ENCODE assay signal across 10 cellular contexts in the genomic region with DNA sequence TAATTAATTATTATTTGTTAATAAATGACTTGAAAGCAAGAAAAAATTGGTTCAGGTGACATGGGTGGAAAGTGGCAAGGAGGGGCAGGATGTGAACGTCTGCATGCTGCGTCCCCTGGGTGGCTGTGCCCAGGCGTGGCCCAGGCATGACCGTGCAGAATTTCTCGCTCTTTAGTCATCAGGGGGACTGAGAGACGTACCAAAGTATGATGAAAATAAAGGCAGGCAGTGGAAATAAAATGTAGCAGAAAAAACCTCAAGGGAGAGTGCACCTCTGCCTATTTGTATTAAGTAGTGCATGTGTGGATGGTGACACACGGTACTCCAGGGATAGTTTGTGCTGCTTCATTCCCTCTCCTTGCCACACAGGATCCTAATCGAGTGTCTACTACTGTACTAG.
DNase-seq lines count a peak whose midpoint lies in the region; ATAC-seq lines count a peak whose summit lies in the region.
"Had no signal": no experiment of that assay in that cellular context is flagged by ENCODE, and none has a peak within 500 bp of the region (broad histone marks: within the 10 kb centered on the region; RNA-seq: fewer than 3 reads in every experiment).

No MANE protein-coding gene starts in this region.

- ATAC-seq in activated T-helper 17 cell treated with anti-CD3 and anti-CD28 coated beads, Interleukin-2, amount 50 U/mL, for 72 hours (replicated peaks), result no peak
- ATAC-seq: psoas muscle had no signal

- no peaks in the 10 kb centered on the region for H3K27me3 Mint-ChIP-seq in activated CD4-positive, alpha-beta memory T cell treated with anti-CD3 and anti-CD28 coated beads for 36 hours
- H3K27me3 Mint-ChIP-seq in activated T-helper 17 cell treated with anti-CD3 and anti-CD28 coated beads, Interleukin-2, amount 50 U/mL, for 72 hours, result peaks cover 10% of the 10 kb centered on the region

- no peak overlapping the region for H3K27ac Mint-ChIP-seq in activated CD4-positive, alpha-beta memory T cell treated with anti-CD3 and anti-CD28 coated beads for 36 hours
- no peak overlapping the region for H3K27ac Mint-ChIP-seq in activated T-helper 17 cell treated with anti-CD3 and anti-CD28 coated beads, Interleukin-2, amount 50 U/mL, for 72 hours
- H3K27ac Mint-ChIP-seq: activated T-helper 2 cell treated with anti-CD3 and anti-CD28 coated beads, Interferon-gamma antibody, Interleukin-2, Interleukin-4, amounts not matched to agents 10 μg/mL and 5 μg/mL and 100 μg/mL, durations not matched to agents 14 hours and 24 hours and 36 hours had no signal

- CTCF ChIA-PET in activated CD4-positive, alpha-beta memory T cell treated with anti-CD3 and anti-CD28 coated beads for 36 hours (lab: Charles Lee), result no interaction called here

- intact Hi-C loops in activated CD4-positive, alpha-beta memory T cell treated with anti-CD3 and anti-CD28 coated beads for 36 hours (cut with micrococcal nuclease), result no loop called here

- no peaks in the 10 kb centered on the region for H3K36me3 Mint-ChIP-seq in activated CD4-positive, alpha-beta memory T cell treated with anti-CD3 and anti-CD28 coated beads for 36 hours
- H3K36me3 Mint-ChIP-seq in activated T-helper 17 cell treated with anti-CD3 and anti-CD28 coated beads, Interleukin-2, amount 50 U/mL, for 72 hours (ENCODE audit: low read depth), result no peaks in the 10 kb centered on the region

- POLR2A ChIA-PET in activated CD4-positive, alpha-beta memory T cell treated with anti-CD3 and anti-CD28 coated beads for 36 hours (lab: Charles Lee), result no interaction called here

- DNase-seq in 8988T, result peak; percentile 84
- peak; percentile 38 for DNase-seq in HK-2 (ENCODE audit: unreplicated experiment)
- DNase-seq in SW480 (ENCODE audit: low spot score), result peak; percentile 99
- DNase-seq in fibroblast of peridontal ligament (ENCODE audit: extremely low read depth), result peak; percentile 59
- DNase-seq in activated CD4-positive, alpha-beta memory T cell treated with anti-CD3 and anti-CD28 coated beads for 36 hours, result no peak
- DNase-seq in SIG-M5 (lab: John Stamatoyannopoulos, UW), result no peak
- DNase-seq in DMS 273 treated with DMSO at 0.1 percent for 48 hours (lab: John Stamatoyannopoulos, UW), result no peak
- DNase-seq: psoas muscle had no signal

- no peaks in the 10 kb centered on the region for H3K4me1 Mint-ChIP-seq in activated CD4-positive, alpha-beta memory T cell treated with anti-CD3 and anti-CD28 coated beads for 36 hours (ENCODE audit: low read depth)
- H3K4me1 Mint-ChIP-seq in activated T-helper 17 cell treated with anti-CD3 and anti-CD28 coated beads, Interleukin-2, amount 50 U/mL, for 72 hours, result no peaks in the 10 kb centered on the region

- no peak overlapping the region for H3K4me3 Mint-ChIP-seq in activated CD4-positive, alpha-beta memory T cell treated with anti-CD3 and anti-CD28 coated beads for 36 hours
- no peak overlapping the region for H3K4me3 Mint-ChIP-seq in activated T-helper 17 cell treated with anti-CD3 and anti-CD28 coated beads, Interleukin-2, amount 50 U/mL, for 72 hours

- no peaks in the 10 kb centered on the region for H3K9me3 Mint-ChIP-seq in activated CD4-positive, alpha-beta memory T cell treated with anti-CD3 and anti-CD28 coated beads for 36 hours
- H3K9me3 Mint-ChIP-seq in activated T-helper 17 cell treated with anti-CD3 and anti-CD28 coated beads, Interleukin-2, amount 50 U/mL, for 72 hours, result no peaks in the 10 kb centered on the region
- H3K9me3 Mint-ChIP-seq: activated T-helper 2 cell treated with anti-CD3 and anti-CD28 coated beads, Interferon-gamma antibody, Interleukin-2, Interleukin-4, amounts not matched to agents 10 μg/mL and 5 μg/mL and 100 μg/mL, durations not matched to agents 14 hours and 24 hours and 36 hours had no signal

Comparison
In these comparisons a context has a peak if more than half of its experiments do, and no peak if none do; other contexts are left out.
1. DNase-seq: peak in 8988T (single experiment), HK-2 (single experiment), SW480 (single experiment) and fibroblast of peridontal ligament (single experiment); none in activated CD4-positive, alpha-beta memory T cell treated with anti-CD3 and anti-CD28 coated beads for 36 hours (single experiment), SIG-M5 (single experiment) and DMS 273 treated with DMSO at 0.1 percent for 48 hours (single experiment).